In the genomic region with DNA sequence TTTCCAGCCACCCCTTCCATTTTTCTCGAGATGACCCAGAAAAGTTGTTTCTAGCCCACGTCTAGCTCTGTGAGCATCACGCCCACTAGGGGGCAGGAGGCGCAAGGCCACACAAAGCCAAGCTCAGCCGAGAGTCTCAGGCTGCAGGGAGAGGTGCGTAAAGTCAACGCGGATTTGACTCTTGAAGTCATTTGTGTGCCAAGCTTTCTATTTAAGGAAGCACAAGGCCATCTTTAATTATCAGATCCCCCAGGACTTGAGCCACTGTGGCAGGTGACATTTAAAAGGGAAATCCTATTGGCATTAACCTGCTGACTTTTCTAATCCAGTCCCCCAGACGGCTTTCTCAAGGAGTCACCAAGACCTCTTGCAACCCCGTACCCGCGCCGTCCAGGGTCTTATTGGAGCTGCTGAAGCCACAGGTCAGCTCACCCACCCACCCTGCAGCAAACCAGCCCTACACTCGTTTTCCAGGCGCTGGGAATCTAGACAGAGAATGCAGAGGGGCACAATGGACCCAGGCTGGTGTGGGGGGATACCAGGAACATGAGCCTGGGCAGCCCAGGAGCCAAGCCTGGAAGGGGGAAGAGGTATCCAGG, we compare ENCODE assay signal across 8 cellular contexts.
DNase-seq lines count a peak whose midpoint lies in the region; ATAC-seq and TF ChIP-seq lines count a peak whose summit lies in the region.

No MANE protein-coding gene starts in this region.

- no peak overlapping the region for H3K4me3 Mint-ChIP-seq in activated CD4-positive, alpha-beta T cell treated with anti-CD3 and anti-CD28 coated beads, Interleukin-2, amount 10 ng/mL, durations not matched to agents 24 days and 14 days
- no peak overlapping the region for H3K4me3 Mint-ChIP-seq in chondrocyte (ENCODE audit: unreplicated experiment)

- no peaks in the 10 kb centered on the region for H3K27me3 Mint-ChIP-seq in activated CD4-positive, alpha-beta T cell treated with anti-CD3 and anti-CD28 coated beads, Interleukin-2, amount 10 ng/mL, durations not matched to agents 24 days and 14 days
- no peaks in the 10 kb centered on the region for H3K27me3 Mint-ChIP-seq in chondrocyte (ENCODE audit: low read depth)

- H3K4me3 ChIP-seq in left lung, result no peak overlapping the region

- peak overlapping the region in 1 of 2 donors; percentile 81 for H3K27ac ChIP-seq in left lung

- no peaks in the 10 kb centered on the region for H3K27me3 ChIP-seq in left lung

- peaks cover 0 to 19% of the 10 kb centered on the region in 2 donors for H3K36me3 ChIP-seq in left lung

- intact Hi-C loops in activated CD4-positive, alpha-beta T cell treated with anti-CD3 and anti-CD28 coated beads, Interleukin-2, amount 10 ng/mL, durations not matched to agents 24 days and 14 days (cut with micrococcal nuclease), result loop anchor here (1.0 to 5.0 kb wide), 5 partner anchors 61 to 289 kb away; partner anchors contain the start of gene CAPN7
- intact Hi-C loops in left lung (cut with DNase I), result loop anchor here (5.0 to 10.0 kb wide), 3 partner anchors 64 to 117 kb away; partner anchors contain the start of gene SH3BP5 (in 1 of the 2)

- peak; percentile 88 for DNase-seq in GM03348 (ENCODE audit: low spot score)
- peak; percentile 27 to 85 for DNase-seq in NCI-H526 (lab: John Stamatoyannopoulos, UW)
- DNase-seq in activated CD4-positive, alpha-beta T cell treated with anti-CD3 and anti-CD28 coated beads, Interleukin-2, amount 10 ng/mL, durations not matched to agents 24 days and 14 days, result peak; percentile 95
- no peak for DNase-seq in chondrocyte (ENCODE audit: low spot score)
- peak; percentile 89 to 94 for DNase-seq in left lung
- peak; percentile 86 for DNase-seq in stimulated activated CD4-positive, alpha-beta T cell treated with anti-CD3 and anti-CD28 coated beads, Interleukin-4, amount 100 ng/mL, for 1 hour

- no peak overlapping the region for H3K27ac Mint-ChIP-seq in activated CD4-positive, alpha-beta T cell treated with anti-CD3 and anti-CD28 coated beads, Interleukin-2, amount 10 ng/mL, durations not matched to agents 24 days and 14 days
- peak overlapping the region; percentile 49 for H3K27ac Mint-ChIP-seq in chondrocyte (ENCODE audit: unreplicated experiment)

- H3K4me1 ChIP-seq in left lung, result peaks cover 12 to 69% of the 10 kb centered on the region in 2 donors

- ATAC-seq in HG03280 (IDR thresholded peaks at IDR 0.05; ENCODE audit: unreplicated experiment), result peak; percentile 36
- ATAC-seq in left lung, result peak; percentile 90
- no peak for ATAC-seq in HG03159 (IDR thresholded peaks at IDR 0.05; ENCODE audit: unreplicated experiment)

- TF ChIP-seq CTCF in chondrocyte (IDR thresholded peaks at IDR 0.05), result peak; percentile 96
- TF ChIP-seq CTCF in left lung (IDR thresholded peaks at IDR 0.05), result peak; percentile 86 to 91

- H3K4me1 Mint-ChIP-seq in activated CD4-positive, alpha-beta T cell treated with anti-CD3 and anti-CD28 coated beads, Interleukin-2, amount 10 ng/mL, durations not matched to agents 24 days and 14 days, result peaks cover 45% of the 10 kb centered on the region
- peaks cover 26% of the 10 kb centered on the region for H3K4me1 Mint-ChIP-seq in chondrocyte (ENCODE audit: low read depth)

- H3K36me3 Mint-ChIP-seq in activated CD4-positive, alpha-beta T cell treated with anti-CD3 and anti-CD28 coated beads, Interleukin-2, amount 10 ng/mL, durations not matched to agents 24 days and 14 days (ENCODE audit: low read depth), result peaks cover 6% of the 10 kb centered on the region
- no peaks in the 10 kb centered on the region for H3K36me3 Mint-ChIP-seq in chondrocyte (ENCODE audit: low read depth)

- H3K9me3 Mint-ChIP-seq in activated CD4-positive, alpha-beta T cell treated with anti-CD3 and anti-CD28 coated beads, Interleukin-2, amount 10 ng/mL, durations not matched to agents 24 days and 14 days, result no peaks in the 10 kb centered on the region
- no peaks in the 10 kb centered on the region for H3K9me3 Mint-ChIP-seq in chondrocyte (ENCODE audit: low read depth)

- no peaks in the 10 kb centered on the region for H3K9me3 ChIP-seq in left lung
